Comparison of ENCODE assay signal across 2 cellular contexts in the genomic region with DNA sequence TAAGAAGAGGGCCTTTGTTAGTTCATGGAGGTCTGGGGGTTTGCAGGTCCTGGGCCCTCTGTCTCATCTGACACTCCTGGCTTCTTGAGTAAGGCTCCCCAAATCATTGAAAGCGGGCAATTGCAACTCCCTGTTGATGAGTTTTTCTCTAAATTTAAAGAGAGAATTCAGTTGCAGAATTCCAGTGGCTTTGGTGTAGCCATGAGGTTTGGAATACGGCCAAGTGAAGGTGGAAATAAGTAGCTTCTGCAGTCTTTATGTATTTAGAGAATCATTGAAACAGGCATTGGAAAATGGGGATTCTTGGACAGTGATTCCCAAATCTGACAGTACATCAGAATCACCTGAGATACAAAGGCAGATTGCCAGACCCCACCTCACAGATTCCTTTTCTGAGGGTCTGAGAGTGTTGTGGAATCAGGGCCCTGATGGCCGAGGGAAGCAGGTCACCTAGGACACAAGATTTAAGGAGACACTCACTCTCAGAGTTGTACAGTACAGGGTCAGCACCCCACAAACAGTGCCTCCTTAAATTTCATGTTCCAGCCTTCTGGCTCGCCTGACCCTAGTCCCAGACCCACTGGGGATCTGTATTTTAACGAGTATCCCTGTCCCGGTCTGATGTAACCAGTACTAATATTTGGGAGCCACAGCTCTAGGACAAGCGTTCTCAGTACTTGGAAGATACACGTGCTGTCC.
A peak's percentile ranks its signal among the peaks of the same experiment; 100 is the strongest.
TF ChIP-seq lines count a peak whose summit lies in the region.

No MANE protein-coding gene starts in this region.

TF ChIP-seq in SK-N-SH, 30 proteins besides CTCF, POLR2A, EP300 and RAD21 (continued from another document):
- TF ChIP-seq, protein P1, sequence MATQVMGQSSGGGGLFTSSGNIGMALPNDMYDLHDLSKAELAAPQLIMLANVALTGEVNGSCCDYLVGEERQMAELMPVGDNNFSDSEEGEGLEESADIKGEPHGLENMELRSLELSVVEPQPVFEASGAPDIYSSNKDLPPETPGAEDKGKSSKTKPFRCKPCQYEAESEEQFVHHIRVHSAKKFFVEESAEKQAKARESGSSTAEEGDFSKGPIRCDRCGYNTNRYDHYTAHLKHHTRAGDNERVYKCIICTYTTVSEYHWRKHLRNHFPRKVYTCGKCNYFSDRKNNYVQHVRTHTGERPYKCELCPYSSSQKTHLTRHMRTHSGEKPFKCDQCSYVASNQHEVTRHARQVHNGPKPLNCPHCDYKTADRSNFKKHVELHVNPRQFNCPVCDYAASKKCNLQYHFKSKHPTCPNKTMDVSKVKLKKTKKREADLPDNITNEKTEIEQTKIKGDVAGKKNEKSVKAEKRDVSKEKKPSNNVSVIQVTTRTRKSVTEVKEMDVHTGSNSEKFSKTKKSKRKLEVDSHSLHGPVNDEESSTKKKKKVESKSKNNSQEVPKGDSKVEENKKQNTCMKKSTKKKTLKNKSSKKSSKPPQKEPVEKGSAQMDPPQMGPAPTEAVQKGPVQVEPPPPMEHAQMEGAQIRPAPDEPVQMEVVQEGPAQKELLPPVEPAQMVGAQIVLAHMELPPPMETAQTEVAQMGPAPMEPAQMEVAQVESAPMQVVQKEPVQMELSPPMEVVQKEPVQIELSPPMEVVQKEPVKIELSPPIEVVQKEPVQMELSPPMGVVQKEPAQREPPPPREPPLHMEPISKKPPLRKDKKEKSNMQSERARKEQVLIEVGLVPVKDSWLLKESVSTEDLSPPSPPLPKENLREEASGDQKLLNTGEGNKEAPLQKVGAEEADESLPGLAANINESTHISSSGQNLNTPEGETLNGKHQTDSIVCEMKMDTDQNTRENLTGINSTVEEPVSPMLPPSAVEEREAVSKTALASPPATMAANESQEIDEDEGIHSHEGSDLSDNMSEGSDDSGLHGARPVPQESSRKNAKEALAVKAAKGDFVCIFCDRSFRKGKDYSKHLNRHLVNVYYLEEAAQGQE (IDR thresholded peaks at IDR 0.05; ENCODE audit: low read depth, low read length), result no peak
- TF ChIP-seq, protein P2, sequence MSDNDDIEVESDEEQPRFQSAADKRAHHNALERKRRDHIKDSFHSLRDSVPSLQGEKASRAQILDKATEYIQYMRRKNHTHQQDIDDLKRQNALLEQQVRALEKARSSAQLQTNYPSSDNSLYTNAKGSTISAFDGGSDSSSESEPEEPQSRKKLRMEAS (IDR thresholded peaks at IDR 0.05; ENCODE audit: low read depth), result no peak
- TF ChIP-seq SMC3 (IDR thresholded peaks at IDR 0.05; ENCODE audit: low read depth, low read length) (no peak), RXRA (IDR thresholded peaks at IDR 0.05; ENCODE audit: borderline replicate concordance, low read depth) (no peak), MEF2A (IDR thresholded peaks at IDR 0.05; ENCODE audit: borderline replicate concordance, low read depth) (no peak), NFIC (IDR thresholded peaks at IDR 0.05; ENCODE audit: borderline replicate concordance) (peak; percentile 81)
- TF ChIP-seq, protein P3, sequence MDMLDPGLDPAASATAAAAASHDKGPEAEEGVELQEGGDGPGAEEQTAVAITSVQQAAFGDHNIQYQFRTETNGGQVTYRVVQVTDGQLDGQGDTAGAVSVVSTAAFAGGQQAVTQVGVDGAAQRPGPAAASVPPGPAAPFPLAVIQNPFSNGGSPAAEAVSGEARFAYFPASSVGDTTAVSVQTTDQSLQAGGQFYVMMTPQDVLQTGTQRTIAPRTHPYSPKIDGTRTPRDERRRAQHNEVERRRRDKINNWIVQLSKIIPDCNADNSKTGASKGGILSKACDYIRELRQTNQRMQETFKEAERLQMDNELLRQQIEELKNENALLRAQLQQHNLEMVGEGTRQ (IDR thresholded peaks at IDR 0.05; ENCODE audit: borderline replicate concordance, low read depth, low read length), result no peak
TF ChIP-seq in SK-N-SH: peak in this region for 1.

TF ChIP-seq in SK-N-SH treated with all-trans-retinoic acid at 6 μM for 48 hours, 23 proteins besides CTCF, POLR2A, EP300 and RAD21 (continued from another document):
- TF ChIP-seq, protein P4, sequence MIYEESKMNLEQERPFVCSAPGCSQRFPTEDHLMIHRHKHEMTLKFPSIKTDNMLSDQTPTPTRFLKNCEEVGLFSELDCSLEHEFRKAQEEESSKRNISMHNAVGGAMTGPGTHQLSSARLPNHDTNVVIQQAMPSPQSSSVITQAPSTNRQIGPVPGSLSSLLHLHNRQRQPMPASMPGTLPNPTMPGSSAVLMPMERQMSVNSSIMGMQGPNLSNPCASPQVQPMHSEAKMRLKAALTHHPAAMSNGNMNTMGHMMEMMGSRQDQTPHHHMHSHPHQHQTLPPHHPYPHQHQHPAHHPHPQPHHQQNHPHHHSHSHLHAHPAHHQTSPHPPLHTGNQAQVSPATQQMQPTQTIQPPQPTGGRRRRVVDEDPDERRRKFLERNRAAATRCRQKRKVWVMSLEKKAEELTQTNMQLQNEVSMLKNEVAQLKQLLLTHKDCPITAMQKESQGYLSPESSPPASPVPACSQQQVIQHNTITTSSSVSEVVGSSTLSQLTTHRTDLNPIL (CRISPR knock-in tag; IDR thresholded peaks at IDR 0.05; ENCODE audit: low read depth), result no peak
- TF ChIP-seq ZNF8 (CRISPR knock-in tag; IDR thresholded peaks at IDR 0.05), result no peak
- no peak for TF ChIP-seq ZFP30 (CRISPR knock-in tag; IDR thresholded peaks at IDR 0.05)
- TF ChIP-seq, protein P5, sequence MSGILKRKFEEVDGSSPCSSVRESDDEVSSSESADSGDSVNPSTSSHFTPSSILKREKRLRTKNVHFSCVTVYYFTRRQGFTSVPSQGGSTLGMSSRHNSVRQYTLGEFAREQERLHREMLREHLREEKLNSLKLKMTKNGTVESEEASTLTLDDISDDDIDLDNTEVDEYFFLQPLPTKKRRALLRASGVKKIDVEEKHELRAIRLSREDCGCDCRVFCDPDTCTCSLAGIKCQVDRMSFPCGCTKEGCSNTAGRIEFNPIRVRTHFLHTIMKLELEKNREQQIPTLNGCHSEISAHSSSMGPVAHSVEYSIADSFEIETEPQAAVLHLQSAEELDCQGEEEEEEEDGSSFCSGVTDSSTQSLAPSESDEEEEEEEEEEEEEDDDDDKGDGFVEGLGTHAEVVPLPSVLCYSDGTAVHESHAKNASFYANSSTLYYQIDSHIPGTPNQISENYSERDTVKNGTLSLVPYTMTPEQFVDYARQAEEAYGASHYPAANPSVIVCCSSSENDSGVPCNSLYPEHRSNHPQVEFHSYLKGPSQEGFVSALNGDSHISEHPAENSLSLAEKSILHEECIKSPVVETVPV (CRISPR knock-in tag; IDR thresholded peaks at IDR 0.05), result no peak
- TF ChIP-seq, protein P6, sequence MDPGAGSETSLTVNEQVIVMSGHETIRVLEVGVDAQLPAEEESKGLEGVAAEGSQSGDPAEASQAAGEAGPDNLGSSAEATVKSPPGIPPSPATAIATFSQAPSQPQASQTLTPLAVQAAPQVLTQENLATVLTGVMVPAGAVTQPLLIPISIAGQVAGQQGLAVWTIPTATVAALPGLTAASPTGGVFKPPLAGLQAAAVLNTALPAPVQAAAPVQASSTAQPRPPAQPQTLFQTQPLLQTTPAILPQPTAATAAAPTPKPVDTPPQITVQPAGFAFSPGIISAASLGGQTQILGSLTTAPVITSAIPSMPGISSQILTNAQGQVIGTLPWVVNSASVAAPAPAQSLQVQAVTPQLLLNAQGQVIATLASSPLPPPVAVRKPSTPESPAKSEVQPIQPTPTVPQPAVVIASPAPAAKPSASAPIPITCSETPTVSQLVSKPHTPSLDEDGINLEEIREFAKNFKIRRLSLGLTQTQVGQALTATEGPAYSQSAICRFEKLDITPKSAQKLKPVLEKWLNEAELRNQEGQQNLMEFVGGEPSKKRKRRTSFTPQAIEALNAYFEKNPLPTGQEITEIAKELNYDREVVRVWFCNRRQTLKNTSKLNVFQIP (CRISPR knock-in tag; IDR thresholded peaks at IDR 0.05; ENCODE audit: borderline replicate concordance, low read depth), result no peak
- no peak for TF ChIP-seq ARNTL (CRISPR knock-in tag; IDR thresholded peaks at IDR 0.05; ENCODE audit: borderline replicate concordance, low read depth)
- no peak for TF ChIP-seq SNAI2 (CRISPR knock-in tag; IDR thresholded peaks at IDR 0.05)
- TF ChIP-seq BACH2 (CRISPR knock-in tag; IDR thresholded peaks at IDR 0.05; ENCODE audit: borderline replicate concordance), result no peak
- TF ChIP-seq PPARA (CRISPR knock-in tag; IDR thresholded peaks at IDR 0.05; ENCODE audit: borderline replicate concordance), result no peak
- TF ChIP-seq ZNF70 (CRISPR knock-in tag; IDR thresholded peaks at IDR 0.05), result no peak
